ENCODE assay signal across 17 cellular contexts in the genomic region with DNA sequence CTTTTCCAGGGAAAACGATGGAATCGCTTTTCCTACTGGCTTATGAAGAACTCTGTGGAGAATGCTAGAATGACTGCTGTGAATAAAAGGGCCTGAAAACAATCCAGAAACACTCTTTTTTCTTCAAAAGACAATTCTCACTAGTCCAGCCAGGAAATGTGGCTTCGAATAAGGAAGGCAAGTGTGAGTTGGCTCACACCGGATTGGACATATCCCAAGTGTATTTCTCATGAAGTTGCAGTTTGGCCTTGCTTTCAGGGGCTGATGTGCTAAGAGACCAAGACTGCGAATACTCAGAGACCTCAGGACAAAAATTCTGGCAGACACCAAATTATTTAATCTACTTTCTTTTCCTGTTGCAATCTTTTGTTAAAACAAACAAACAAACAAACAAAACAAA. TPM values are rescaled to one million over a fixed set of nuclear protein-coding genes. Genes with fewer than 3 reads are reported as not detected.
DNase-seq lines count a peak whose midpoint lies in the region; ATAC-seq and TF ChIP-seq lines count a peak whose summit lies in the region.
"Had no signal": no experiment of that assay in that cellular context is flagged by ENCODE, and none has a peak within 500 bp of the region (broad histone marks: within the 10 kb centered on the region; RNA-seq: fewer than 3 reads in every experiment).

No MANE protein-coding gene starts in this region.

- ATAC-seq in thoracic aorta (ENCODE audit: insufficient number of reproducible peaks, low FRiP score, low read depth) (peak; percentile 27), HG03095 (IDR thresholded peaks at IDR 0.05; ENCODE audit: unreplicated experiment) (no peak), GM18498 (IDR thresholded peaks at IDR 0.05; ENCODE audit: unreplicated experiment) (no peak)
- no peak for ATAC-seq in activated CD8-positive, alpha-beta T cell treated with anti-CD3 and anti-CD28 coated beads for 36 hours
- ATAC-seq: left colon; stimulated activated naive CD8-positive, alpha-beta T cell treated with anti-CD3 and anti-CD28 coated beads, Interleukin-15, amount 100 ng/mL, for 72 hours; WTC11 had no signal

- intact Hi-C loops in activated CD8-positive, alpha-beta T cell treated with anti-CD3 and anti-CD28 coated beads for 36 hours (cut with micrococcal nuclease) = no loop called here

- TF ChIP-seq CTCF in fibroblast of mammary gland (conservative IDR thresholded peaks at IDR 0.05; ENCODE audit: control insufficient read depth, insufficient read depth, low read depth, low read length) = no peak
- TF ChIP-seq CTCF in thoracic aorta (IDR thresholded peaks at IDR 0.05) = no peak
- TF ChIP-seq CTCF in activated CD8-positive, alpha-beta T cell treated with anti-CD3 and anti-CD28 coated beads for 36 hours (IDR thresholded peaks at IDR 0.05) = no peak

- no peaks in the 10 kb centered on the region for H3K36me3 ChIP-seq in thoracic aorta
- H3K36me3 ChIP-seq: BLaER1 treated with 17β-estradiol and CSF1 and Interleukin-3, amounts not matched to agents 10 nM and 100 nM had no signal

- peak overlapping the region in 1 of 2 donors; percentile 5 for H3K27ac ChIP-seq in thoracic aorta
- H3K27ac ChIP-seq: BLaER1 treated with 17β-estradiol and CSF1 and Interleukin-3, amounts not matched to agents 10 nM and 100 nM; hepatocyte had no signal

- POLR2A ChIA-PET in activated CD8-positive, alpha-beta T cell treated with anti-CD3 and anti-CD28 coated beads for 36 hours (lab: Charles Lee) = no interaction called here

- no peaks in the 10 kb centered on the region for H3K27me3 Mint-ChIP-seq in activated CD8-positive, alpha-beta T cell treated with anti-CD3 and anti-CD28 coated beads for 36 hours
- H3K27me3 Mint-ChIP-seq: central memory CD8-positive, alpha-beta T cell; stimulated activated naive CD8-positive, alpha-beta T cell treated with anti-CD3 and anti-CD28 coated beads, Interleukin-15, amount 100 ng/mL, for 72 hours had no signal

- no peaks in the 10 kb centered on the region for H3K9me3 ChIP-seq in thoracic aorta
- H3K9me3 ChIP-seq: BLaER1 treated with 17β-estradiol and CSF1 and Interleukin-3, amounts not matched to agents 10 nM and 100 nM had no signal

- no peak overlapping the region for H3K27ac Mint-ChIP-seq in activated CD8-positive, alpha-beta T cell treated with anti-CD3 and anti-CD28 coated beads for 36 hours
- H3K27ac Mint-ChIP-seq: stimulated activated naive CD8-positive, alpha-beta T cell treated with anti-CD3 and anti-CD28 coated beads, Interleukin-15, amount 100 ng/mL, for 72 hours; WTC11 had no signal

- H3K36me3 Mint-ChIP-seq in activated CD8-positive, alpha-beta T cell treated with anti-CD3 and anti-CD28 coated beads for 36 hours (ENCODE audit: low read depth) = no peaks in the 10 kb centered on the region
- H3K36me3 Mint-ChIP-seq: WTC11 had no signal

- no peak overlapping the region for H3K4me3 Mint-ChIP-seq in activated CD8-positive, alpha-beta T cell treated with anti-CD3 and anti-CD28 coated beads for 36 hours
- H3K4me3 Mint-ChIP-seq: central memory CD8-positive, alpha-beta T cell; nephron; stimulated activated naive CD8-positive, alpha-beta T cell treated with anti-CD3 and anti-CD28 coated beads, Interleukin-15, amount 100 ng/mL, for 72 hours; WTC11 had no signal

- H3K4me3 ChIP-seq in fibroblast of mammary gland (ENCODE audit: control insufficient read depth, low read depth, low read length) (no peak overlapping the region), thoracic aorta (peak overlapping the region; percentile 44)
- H3K4me3 ChIP-seq: BLaER1 treated with 17β-estradiol and CSF1 and Interleukin-3, amounts not matched to agents 10 nM and 100 nM; hepatocyte had no signal

- CTCF ChIA-PET in activated CD8-positive, alpha-beta T cell treated with anti-CD3 and anti-CD28 coated beads for 36 hours (lab: Charles Lee) = no interaction called here

- no peaks in the 10 kb centered on the region for H3K27me3 ChIP-seq in thoracic aorta (replicated peaks; ENCODE audit: insufficient read depth)
- H3K27me3 ChIP-seq: BLaER1 treated with 17β-estradiol and CSF1 and Interleukin-3, amounts not matched to agents 10 nM and 100 nM; hepatocyte had no signal

- peaks cover 24 to 58% of the 10 kb centered on the region in 2 donors for H3K4me1 ChIP-seq in thoracic aorta (ENCODE audit: control insufficient read depth in 1 of 2, low read depth in 2 of 2)
- H3K4me1 ChIP-seq: BLaER1 treated with 17β-estradiol and CSF1 and Interleukin-3, amounts not matched to agents 10 nM and 100 nM had no signal

- H3K9me3 Mint-ChIP-seq in activated CD8-positive, alpha-beta T cell treated with anti-CD3 and anti-CD28 coated beads for 36 hours = peaks cover 3% of the 10 kb centered on the region
- H3K9me3 Mint-ChIP-seq: nephron, WTC11 had no signal

- H3K4me1 Mint-ChIP-seq in activated CD8-positive, alpha-beta T cell treated with anti-CD3 and anti-CD28 coated beads for 36 hours (ENCODE audit: low read depth) = no peaks in the 10 kb centered on the region
- H3K4me1 Mint-ChIP-seq: central memory CD8-positive, alpha-beta T cell; stimulated activated naive CD8-positive, alpha-beta T cell treated with anti-CD3 and anti-CD28 coated beads, Interleukin-15, amount 100 ng/mL, for 72 hours had no signal

- peak; percentile 49 for DNase-seq in RPMI7951 (ENCODE audit: low read depth)
- peak; percentile 81 for DNase-seq in fibroblast of mammary gland (ENCODE audit: low read depth)
- DNase-seq in medulla oblongata (ENCODE audit: extremely low spot score) = peak; percentile 53
- DNase-seq in thoracic aorta (ENCODE audit: low spot score) = no peak
- no peak for DNase-seq in activated CD8-positive, alpha-beta T cell treated with anti-CD3 and anti-CD28 coated beads for 36 hours
- DNase-seq: activated naive CD4-positive, alpha-beta T cell treated with Interleukin-2 at 50 U/mL for 16 hours; NCI-H187 treated with DMSO at 0.1 percent for 48 hours; NCI-H526; stimulated activated naive CD8-positive, alpha-beta T cell treated with anti-CD3 and anti-CD28 coated beads, Interleukin-15, amount 100 ng/mL, for 72 hours had no signal

RNA-seq across cellular contexts. Expression of a gene that starts 54.0 kb away (rescaled TPM):
- total RNA-seq in RPMI7951 (2014; rRNA removed; shearing (Covaris generic)) = 5.3 and 5.8 TPM in 2 replicates
- total RNA-seq in thoracic aorta = 10 to 100 TPM; 10.8 to 21.2 TPM
- total RNA-seq in activated CD8-positive, alpha-beta T cell treated with anti-CD3 and anti-CD28 coated beads for 36 hours = not detected

Comparison
In these comparisons a context has a peak if more than half of its experiments do, and no peak if none do; other contexts are left out.
1. DNase-seq: peak in RPMI7951 (single experiment), fibroblast of mammary gland (single experiment) and medulla oblongata (single experiment); none in thoracic aorta (single experiment) and activated CD8-positive, alpha-beta T cell treated with anti-CD3 and anti-CD28 coated beads for 36 hours (single experiment).